18 cellular contexts compared by ENCODE assay signal in the genomic region with DNA sequence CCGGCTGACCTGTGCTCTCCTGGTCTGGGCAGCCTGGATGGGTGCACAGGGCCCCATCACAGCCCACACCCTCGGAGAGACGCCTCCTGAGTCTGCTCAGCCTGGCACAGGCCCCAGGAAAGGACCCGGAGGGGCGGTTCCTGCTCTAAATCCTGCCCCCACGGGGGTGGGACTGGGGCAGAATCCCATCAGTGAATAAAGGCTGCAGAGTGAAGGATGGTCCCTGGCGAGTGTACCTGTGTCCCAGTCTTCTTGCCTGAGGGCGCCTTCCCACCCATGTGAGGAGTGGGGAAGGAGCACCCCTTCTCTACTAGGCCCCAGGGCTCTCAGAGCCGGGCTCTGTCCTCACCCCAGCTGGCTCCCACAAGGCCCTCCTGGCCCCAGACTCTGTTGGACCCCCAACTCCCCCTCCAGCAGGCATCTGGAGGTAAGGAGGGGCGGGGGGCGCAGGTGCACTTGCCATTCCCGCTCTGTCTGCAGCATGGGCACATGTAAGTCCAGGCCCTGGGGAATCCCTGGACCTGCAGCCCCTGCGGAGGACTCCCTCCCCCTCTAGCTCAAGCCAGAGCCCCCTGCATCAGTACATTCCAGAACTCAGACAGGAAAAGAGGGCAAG. TPM values are rescaled to one million over a fixed set of nuclear protein-coding genes. Genes with fewer than 3 reads are reported as not detected.
A peak's percentile ranks its signal among the peaks of the same experiment; 100 is the strongest.
DNase-seq lines count a peak whose midpoint lies in the region; ATAC-seq and TF ChIP-seq lines count a peak whose summit lies in the region.
"Had no signal": no experiment of that assay in that cellular context is flagged by ENCODE, and none has a peak within 500 bp of the region (broad histone marks: within the 10 kb centered on the region; RNA-seq: fewer than 3 reads in every experiment).

No MANE protein-coding gene starts in this region.

- H3K36me3 Mint-ChIP-seq in WTC11 (no peaks in the 10 kb centered on the region), mesothelial cell of epicardium (no peaks in the 10 kb centered on the region), type B pancreatic cell (no peaks in the 10 kb centered on the region)
- no peaks in the 10 kb centered on the region for H3K36me3 Mint-ChIP-seq in activated naive CD4-positive, alpha-beta T cell treated with anti-CD3 and anti-CD28 coated beads for 36 hours (ENCODE audit: low read depth)

- intact Hi-C loops in mammary epithelial cell (cut with micrococcal nuclease) = no loop called here
- intact Hi-C loops in activated naive CD4-positive, alpha-beta T cell treated with anti-CD3 and anti-CD28 coated beads for 36 hours (cut with micrococcal nuclease) = no loop called here

- peaks cover 13% of the 10 kb centered on the region for H4K20me1 ChIP-seq in mammary epithelial cell (ENCODE audit: insufficient read depth, low read length)

- CTCF ChIA-PET in mammary epithelial cell (lab: Charles Lee; ENCODE audit: low non-redundant PET) (no interaction called here), WTC11 (lab: Charles Lee) (interaction anchor here (1.4 to 4.9 kb wide), 5 partner anchors 10 to 130 kb away, joined by 3 to 21 read pairs (median 5); a partner anchor contains a TSS)
- CTCF ChIA-PET in activated naive CD4-positive, alpha-beta T cell treated with anti-CD3 and anti-CD28 coated beads for 36 hours (lab: Charles Lee) = no interaction called here

- H3K4me2 ChIP-seq in mammary epithelial cell (ENCODE audit: insufficient read depth, low read depth, low read length) = no peak overlapping the region
- H3K4me2 ChIP-seq: SK-N-SH had no signal

- dilution Hi-C loops in mammary epithelial cell (cut with HindIII; ENCODE audit: low sequenced_read_pairs) = no loop called here

- H3K4me3 Mint-ChIP-seq in WTC11 (peak overlapping the region; percentile 48), mesothelial cell of epicardium (peak overlapping the region; percentile 64), type B pancreatic cell (peak overlapping the region; percentile 90)
- no peak overlapping the region for H3K4me3 Mint-ChIP-seq in activated naive CD4-positive, alpha-beta T cell treated with anti-CD3 and anti-CD28 coated beads for 36 hours

- H3K27ac Mint-ChIP-seq in WTC11 (no peak overlapping the region), mesothelial cell of epicardium (peak overlapping the region; percentile 79), type B pancreatic cell (peak overlapping the region; percentile 100)
- no peak overlapping the region for H3K27ac Mint-ChIP-seq in activated naive CD4-positive, alpha-beta T cell treated with anti-CD3 and anti-CD28 coated beads for 36 hours

- H3K9ac ChIP-seq in mammary epithelial cell (ENCODE audit: insufficient read depth, low read length) = no peak overlapping the region
- H3K9ac ChIP-seq: SK-N-SH had no signal

- H3K27me3 ChIP-seq in mammary epithelial cell (ENCODE audit: insufficient read depth, low read length) = no peaks in the 10 kb centered on the region
- H3K27me3 ChIP-seq: gastrocnemius medialis had no signal

- 56% methylated on average over 4 of the region's 13 CpGs for WGBS in mammary epithelial cell (ENCODE audit: low coverage, missing lambda C conversion rate)

- H3K27me3 Mint-ChIP-seq in WTC11 (ENCODE audit: low read depth) = peaks cover 34% of the 10 kb centered on the region
- peaks cover 17% of the 10 kb centered on the region for H3K27me3 Mint-ChIP-seq in mesothelial cell of epicardium (ENCODE audit: low read depth)
- H3K27me3 Mint-ChIP-seq in type B pancreatic cell = peaks cover 15% of the 10 kb centered on the region
- H3K27me3 Mint-ChIP-seq in activated naive CD4-positive, alpha-beta T cell treated with anti-CD3 and anti-CD28 coated beads for 36 hours (ENCODE audit: low read depth) = peaks cover 23% of the 10 kb centered on the region

- H3K27ac ChIP-seq in mammary epithelial cell (ENCODE audit: insufficient read depth, low read depth, low read length) = no peak overlapping the region

- POLR2A ChIA-PET in WTC11 (lab: Charles Lee) = no interaction called here

- peaks cover 52% of the 10 kb centered on the region for H3K4me1 ChIP-seq in mammary epithelial cell (ENCODE audit: insufficient read depth, low read length)

- H3K4me3 ChIP-seq in mammary epithelial cell (replicated peaks in 1 of 3; ENCODE audit: insufficient read depth in 1 of 3, low read depth in 2 of 3, low read length in 3 of 3) = no peak overlapping the region
- H3K4me3 ChIP-seq: gastrocnemius medialis had no signal

- TF ChIP-seq CTCF in mammary epithelial cell (conservative IDR thresholded peaks at IDR 0.05 in 1 of 2, IDR thresholded peaks at IDR 0.05 in 1 of 2; ENCODE audit: extremely low read depth in 1 of 2, insufficient read depth in 1 of 2, low read depth in 1 of 2, low read length in 2 of 2) (no peak), WTC11 (IDR thresholded peaks at IDR 0.05) (no peak), mesothelial cell of epicardium (IDR thresholded peaks at IDR 0.05; ENCODE audit: unreplicated experiment) (no peak), type B pancreatic cell (conservative IDR thresholded peaks at IDR 0.05) (no peak)

- DNase-seq in T47D (ENCODE audit: low read depth in 1 of 2, low spot score in 1 of 2) (peak; percentile 61 to 74), mammary epithelial cell (no peak), WTC11 (ENCODE audit: low spot score) (no peak), mesothelial cell of epicardium (ENCODE audit: low spot score in 2 of 2, unreplicated experiment in 2 of 2) (no peak), type B pancreatic cell (ENCODE audit: extremely low spot score, unreplicated experiment) (no peak), superior temporal gyrus (ENCODE audit: extremely low spot score) (no peak)
- DNase-seq in activated naive CD4-positive, alpha-beta T cell treated with anti-CD3 and anti-CD28 coated beads for 36 hours = no peak
- DNase-seq: activated CD4-positive, alpha-beta T cell treated with anti-CD3 and anti-CD28 coated beads for 4 hours; activated CD8-positive, alpha-beta memory T cell treated with anti-CD3 and anti-CD28 coated beads, Interleukin-2, amount 50 U/mL, for 48 hours; activated gamma-delta T cell treated with Interleukin-2 at 50 U/mL for 16 hours; gastrocnemius medialis; NCI-H1930; PC-3; SK-N-SH; stimulated activated naive CD4-positive, alpha-beta T cell; T-helper 9 cell had no signal

- H3K4me1 Mint-ChIP-seq in WTC11 (peaks cover 35% of the 10 kb centered on the region), mesothelial cell of epicardium (peaks cover 40% of the 10 kb centered on the region), type B pancreatic cell (ENCODE audit: unreplicated experiment) (peaks cover 9% of the 10 kb centered on the region)
- peaks cover 10% of the 10 kb centered on the region for H3K4me1 Mint-ChIP-seq in activated naive CD4-positive, alpha-beta T cell treated with anti-CD3 and anti-CD28 coated beads for 36 hours (ENCODE audit: low read depth)

- H2AFZ ChIP-seq in mammary epithelial cell (ENCODE audit: low read depth, low read length) = no peak overlapping the region

- H3K9me3 Mint-ChIP-seq in WTC11 (no peaks in the 10 kb centered on the region), mesothelial cell of epicardium (no peaks in the 10 kb centered on the region), type B pancreatic cell (no peaks in the 10 kb centered on the region)
- no peaks in the 10 kb centered on the region for H3K9me3 Mint-ChIP-seq in activated naive CD4-positive, alpha-beta T cell treated with anti-CD3 and anti-CD28 coated beads for 36 hours

- no peaks in the 10 kb centered on the region for H3K9me3 ChIP-seq in mammary epithelial cell (replicated peaks; ENCODE audit: insufficient read depth, low read length)
- H3K9me3 ChIP-seq: gastrocnemius medialis, SK-N-SH, tibial nerve had no signal

- in situ Hi-C loops in T47D (cut with HindIII; ENCODE audit: low pct_unique_long_range_greater_than_20kb, low sequenced_read_pairs) (no loop called here), mammary epithelial cell (cut with MboI; ENCODE audit: low sequenced_read_pairs in 2 of 2) (no loop called here)

- peaks cover 71% of the 10 kb centered on the region for H3K79me2 ChIP-seq in mammary epithelial cell (ENCODE audit: insufficient read depth, low read length)

- no peaks in the 10 kb centered on the region for H3K36me3 ChIP-seq in mammary epithelial cell (ENCODE audit: insufficient read depth, low read length)

- no peak for ATAC-seq in WTC11
- no peak for ATAC-seq in GM21723 (IDR thresholded peaks at IDR 0.05; ENCODE audit: unreplicated experiment)
- ATAC-seq: gastrocnemius medialis, PC-3 had no signal

- no TSS peak for BruUV-seq in mammary epithelial cell (replicated peaks; lab: Mats Ljungman, UMichigan)

TF ChIP-seq in WTC11, 78 proteins besides CTCF, POLR2A, EP300 and RAD21:
- no peak for TF ChIP-seq ZNF423 (CRISPR knock-in tag; IDR thresholded peaks at IDR 0.05)

RNA-seq across cellular contexts. Expression of a gene that starts 21.3 kb away (rescaled TPM):
- total RNA-seq in mammary epithelial cell (100 to 1,000 TPM; 238 to 266 TPM), WTC11 (2021) (37.2 to 41.5 TPM (median 40.4 TPM) in 3 replicates), mesothelial cell of epicardium (86.1 to 89.7 TPM (median 88.0 TPM) in 3 replicates), type B pancreatic cell (ENCODE audit: low replicate concordance) (58.0 and 78.0 TPM in 2 replicates)
- polyA plus RNA-seq in mammary epithelial cell = 178 TPM
- polyA minus RNA-seq in mammary epithelial cell = 84.2 TPM
- 1 to 10 TPM; 1.2 to 1.5 TPM for total RNA-seq in activated naive CD4-positive, alpha-beta T cell treated with anti-CD3 and anti-CD28 coated beads for 36 hours

Comparison
In these comparisons a context has a peak if more than half of its experiments do, and no peak if none do; other contexts are left out.
1. DNase-seq: peak in T47D (2 of 2); none in mammary epithelial cell (single experiment), WTC11 (single experiment), mesothelial cell of epicardium (0 of 2), type B pancreatic cell (single experiment), superior temporal gyrus (single experiment) and activated naive CD4-positive, alpha-beta T cell treated with anti-CD3 and anti-CD28 coated beads for 36 hours (single experiment).
2. H3K27ac Mint-ChIP-seq: peak in mesothelial cell of epicardium (single experiment) and type B pancreatic cell (single experiment); none in WTC11 (single experiment) and activated naive CD4-positive, alpha-beta T cell treated with anti-CD3 and anti-CD28 coated beads for 36 hours (single experiment).
3. RNA of a gene that starts 21.3 kb away (total RNA-seq): 238 to 266 TPM in mammary epithelial cell, 86.1 to 89.7 TPM in mesothelial cell of epicardium, 58.0 to 78.0 TPM in type B pancreatic cell and 37.2 to 41.5 TPM in WTC11; 1.2 to 1.5 TPM in activated naive CD4-positive, alpha-beta T cell treated with anti-CD3 and anti-CD28 coated beads for 36 hours; every median in the first group is over 10 times any median in the second.